Comparison of ENCODE assay signal across 1 cellular context in genomic region chr17:51287412-51287811, GRCh38.
TF ChIP-seq lines count a peak whose summit lies in the region.

No MANE protein-coding gene starts in this region.

TF ChIP-seq in GM23338, 12 proteins besides CTCF, POLR2A, EP300 and RAD21 (continued from another document):
- TF ChIP-seq ZNF462 (CRISPR knock-in tag; IDR thresholded peaks at IDR 0.05), result no peak
- TF ChIP-seq ZNF331 (CRISPR knock-in tag; IDR thresholded peaks at IDR 0.05; ENCODE audit: low read depth), result no peak
